ENCODE assay signal across 21 cellular contexts in genomic region chr7:21276471-21277035, GRCh38.
DNase-seq lines count a peak whose midpoint lies in the region; ATAC-seq and TF ChIP-seq lines count a peak whose summit lies in the region.
"Had no signal": no experiment of that assay in that cellular context is flagged by ENCODE, and none has a peak within 500 bp of the region (broad histone marks: within the 10 kb centered on the region; RNA-seq: fewer than 3 reads in every experiment).

No MANE protein-coding gene starts in this region.

- H3K36me3 Mint-ChIP-seq in GM23338 (ENCODE audit: low read depth) (no peaks in the 10 kb centered on the region), endodermal cell (ENCODE audit: low read depth) (no peaks in the 10 kb centered on the region)
- H3K36me3 Mint-ChIP-seq: CD4-positive, CD25-positive, alpha-beta regulatory T cell; IgD-negative memory B cell had no signal

- H3K4me2 ChIP-seq in GM23338, result no peak overlapping the region
- H3K4me2 ChIP-seq: BLaER1, KMS-11 had no signal

- ATAC-seq in GM23338 (peak; percentile 69), HG03025 (IDR thresholded peaks at IDR 0.05; ENCODE audit: low FRiP score, unreplicated experiment) (no peak)
- ATAC-seq: Panc1 had no signal

- H3K4me3 ChIP-seq in GM23338, result no peak overlapping the region
- no peak overlapping the region for H3K4me3 ChIP-seq in NT2/D1 (ENCODE audit: insufficient read length, low read depth)
- H3K4me3 ChIP-seq in endodermal cell (ENCODE audit: low read length), result no peak overlapping the region
- H3K4me3 ChIP-seq: BLaER1, HAP-1 had no signal

- H2AFZ ChIP-seq in GM23338, result peak overlapping the region; percentile 34

- WGBS in endodermal cell (ENCODE audit: insufficient coverage in 1 of 2, insufficient read length in 1 of 2), 2 experiments, result 75 to 76% methylated on average over 4 to 5 of the region's 5 CpGs

- H3K4me1 ChIP-seq in GM23338 (ENCODE audit: insufficient read depth) (peaks cover 7% of the 10 kb centered on the region; the same call in 1 of the 2 replicates), NT2/D1 (ENCODE audit: insufficient read depth, insufficient read length) (no peaks in the 10 kb centered on the region), endodermal cell (ENCODE audit: control insufficient read depth, insufficient read depth, low read length) (no peaks in the 10 kb centered on the region)
- H3K4me1 ChIP-seq: BLaER1, HAP-1 had no signal

- H3F3A ChIP-seq in GM23338 (replicated peaks; ENCODE audit: low read depth), result no peaks in the 10 kb centered on the region

- H3K9me3 ChIP-seq in NT2/D1 (ENCODE audit: insufficient read depth, low read length) (no peaks in the 10 kb centered on the region), endodermal cell (ENCODE audit: control insufficient read depth, low read length) (no peaks in the 10 kb centered on the region)
- H3K9me3 ChIP-seq: BLaER1, HAP-1 had no signal

- no peaks in the 10 kb centered on the region for H3K79me2 ChIP-seq in GM23338 (replicated peaks; ENCODE audit: insufficient read depth)

- H3K9me3 Mint-ChIP-seq in GM23338 (no peaks in the 10 kb centered on the region), endodermal cell (no peaks in the 10 kb centered on the region)
- H3K9me3 Mint-ChIP-seq: IgD-negative memory B cell had no signal

- TF ChIP-seq CTCF in GM23338 (conservative IDR thresholded peaks at IDR 0.05; ENCODE audit: low read depth in 2 of 2), result no peak
- no peak for TF ChIP-seq CTCF in endodermal cell (conservative IDR thresholded peaks at IDR 0.05)

- H3K27me3 ChIP-seq in GM23338 (ENCODE audit: insufficient read depth) (no peaks in the 10 kb centered on the region), NT2/D1 (ENCODE audit: insufficient read depth, insufficient read length) (no peaks in the 10 kb centered on the region), endodermal cell (ENCODE audit: control insufficient read depth, insufficient read depth, low read length, poor library complexity, severe bottlenecking) (peaks cover 65% of the 10 kb centered on the region)
- H3K27me3 ChIP-seq: BLaER1 had no signal

- H3K9ac ChIP-seq in NT2/D1 (ENCODE audit: insufficient read length, low read depth), result no peak overlapping the region
- no peak overlapping the region for H3K9ac ChIP-seq in endodermal cell (ENCODE audit: extremely low read depth, low read length, poor library complexity, severe bottlenecking)
- H3K9ac ChIP-seq: BLaER1, KMS-11 had no signal

- H3K27ac ChIP-seq in GM23338 (ENCODE audit: low read depth) (no peak overlapping the region), endodermal cell (ENCODE audit: low read depth, low read length) (no peak overlapping the region)
- H3K27ac ChIP-seq: BLaER1, KMS-11, RWPE1 had no signal

- no peaks in the 10 kb centered on the region for H3K36me3 ChIP-seq in GM23338 (ENCODE audit: insufficient read depth)
- no peaks in the 10 kb centered on the region for H3K36me3 ChIP-seq in NT2/D1 (ENCODE audit: insufficient read depth, insufficient read length, low read length)
- H3K36me3 ChIP-seq in endodermal cell (ENCODE audit: control insufficient read depth, insufficient read depth, low read length), result no peaks in the 10 kb centered on the region
- H3K36me3 ChIP-seq: BLaER1, HAP-1 had no signal

- peak overlapping the region; percentile 21 for H3K27ac Mint-ChIP-seq in GM23338
- H3K27ac Mint-ChIP-seq in endodermal cell, result no peak overlapping the region
- H3K27ac Mint-ChIP-seq: CD4-positive, CD25-positive, alpha-beta regulatory T cell; IgD-negative memory B cell had no signal

- no peaks in the 10 kb centered on the region for H4K20me1 ChIP-seq in GM23338 (replicated peaks; ENCODE audit: insufficient read depth)
- H4K20me1 ChIP-seq: BLaER1 had no signal

- H3K4me1 Mint-ChIP-seq in GM23338 (peaks cover 13% of the 10 kb centered on the region), endodermal cell (peaks cover 8% of the 10 kb centered on the region)

- DNase-seq in GM23338 (ENCODE audit: low spot score) (peak; percentile 44), NT2/D1 (ENCODE audit: low read depth, low spot score) (peak; percentile 62), endodermal cell (peak; percentile 79), left kidney (ENCODE audit: low read depth, low spot score) (peak; percentile 9), NCI-H446 treated with DMSO at 0.1 percent for 48 hours (lab: John Stamatoyannopoulos, UW) (no peak), NCI-H1092 (lab: John Stamatoyannopoulos, UW) (no peak), DMS 273 treated with DMSO at 0.1 percent for 48 hours (lab: John Stamatoyannopoulos, UW) (no peak)
- DNase-seq: CD4-positive, CD25-positive, alpha-beta regulatory T cell; NCI-H1048; NCI-H1417 treated with DMSO at 0.1 percent for 48 hours; NCI-H187; NCI-H2081 treated with DMSO at 0.1 percent for 48 hours; NCI-H526 treated with DMSO at 0.1 percent for 48 hours; SHP77 had no signal

- peaks cover 18% of the 10 kb centered on the region; the same call in 1 of the 2 replicates for H3K9me2 ChIP-seq in GM23338 (ENCODE audit: insufficient read depth)

- H3K27me3 Mint-ChIP-seq in GM23338 (ENCODE audit: insufficient read depth, low read depth, poor library complexity) (peaks cover 3% of the 10 kb centered on the region), endodermal cell (ENCODE audit: insufficient read depth) (peaks cover 52% of the 10 kb centered on the region)
- H3K27me3 Mint-ChIP-seq: CD4-positive, CD25-positive, alpha-beta regulatory T cell; IgD-negative memory B cell had no signal

- H3K4me3 Mint-ChIP-seq in GM23338, result no peak overlapping the region
- no peak overlapping the region for H3K4me3 Mint-ChIP-seq in endodermal cell
- H3K4me3 Mint-ChIP-seq: CD4-positive, CD25-positive, alpha-beta regulatory T cell; IgD-negative memory B cell had no signal

TF ChIP-seq in GM23338, 12 proteins besides CTCF, POLR2A, EP300 and RAD21 (continues in another document):
- no peak for TF ChIP-seq STAT1 (IDR thresholded peaks at IDR 0.05; ENCODE audit: unreplicated experiment)
- no peak for TF ChIP-seq ZNF331 (CRISPR knock-in tag; IDR thresholded peaks at IDR 0.05; ENCODE audit: low read depth)
- TF ChIP-seq JUNB (IDR thresholded peaks at IDR 0.05; ENCODE audit: unreplicated experiment), result no peak
- TF ChIP-seq EZH2phosphoT487 (IDR thresholded peaks at IDR 0.05; ENCODE audit: unreplicated experiment), result no peak
- no peak for TF ChIP-seq REST (IDR thresholded peaks at IDR 0.05; ENCODE audit: unreplicated experiment)
- TF ChIP-seq NANOG (IDR thresholded peaks at IDR 0.05; ENCODE audit: borderline replicate concordance), result no peak
- TF ChIP-seq ETS1 (IDR thresholded peaks at IDR 0.05), result no peak
- TF ChIP-seq ZNF114 (CRISPR knock-in tag; IDR thresholded peaks at IDR 0.05), result no peak
- TF ChIP-seq EZH2 (IDR thresholded peaks at IDR 0.05; ENCODE audit: low read depth, unreplicated experiment), result no peak

Comparison
In these comparisons a context has a peak if more than half of its experiments do, and no peak if none do; other contexts are left out.
1. DNase-seq: peak in GM23338 (single experiment), NT2/D1 (single experiment), endodermal cell (single experiment) and left kidney (single experiment); none in NCI-H446 treated with DMSO at 0.1 percent for 48 hours (single experiment), NCI-H1092 (single experiment) and DMS 273 treated with DMSO at 0.1 percent for 48 hours (single experiment).